ENCODE assay signal across 20 cellular contexts in the genomic region with DNA sequence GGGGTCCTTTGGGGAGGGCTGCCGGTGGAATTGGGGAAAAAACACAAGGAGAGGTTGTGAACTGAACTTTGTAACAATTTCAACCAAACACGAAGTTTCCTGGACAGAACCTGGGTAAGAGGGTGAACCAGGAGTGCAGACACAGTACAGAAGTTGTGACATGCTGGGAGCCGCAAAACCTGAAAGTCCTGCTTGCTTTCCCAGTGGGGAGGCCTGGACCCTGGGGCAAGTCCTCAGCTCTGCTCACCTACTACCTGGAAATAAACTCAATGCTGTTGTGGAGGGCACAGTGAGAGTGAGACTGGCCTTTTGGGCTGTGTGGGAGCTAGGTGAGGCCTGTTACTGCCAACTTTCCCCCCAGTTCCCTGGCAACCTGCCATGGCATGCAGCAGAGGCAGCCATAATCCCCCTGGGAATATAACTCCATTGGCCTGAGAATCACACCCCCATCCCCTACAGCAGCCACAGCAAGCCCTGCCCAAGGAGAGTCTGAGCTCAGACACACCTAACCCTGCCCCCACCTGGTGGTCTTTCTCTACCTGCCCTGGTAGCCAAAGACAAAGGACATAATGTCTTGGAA.
"Had no signal": no experiment of that assay in that cellular context is flagged by ENCODE, and none has a peak within 500 bp of the region (broad histone marks: within the 10 kb centered on the region; RNA-seq: fewer than 3 reads in every experiment).

No MANE protein-coding gene starts in this region.

- H3K27ac ChIP-seq: dorsolateral prefrontal cortex, tibial artery, vagina had no signal

- H3K27me3 ChIP-seq: tibial artery, vagina had no signal

- H3K4me1 ChIP-seq: tibial artery, vagina had no signal

- H3K27ac Mint-ChIP-seq: activated CD8-positive, alpha-beta T cell treated with anti-CD3 and anti-CD28 coated beads for 36 hours; activated naive CD8-positive, alpha-beta T cell treated with anti-CD3 and anti-CD28 coated beads for 36 hours; activated T-helper 17 cell treated with anti-CD3 and anti-CD28 coated beads, Interleukin-2, amount 50 U/mL, for 72 hours; progenitor cell of endocrine pancreas had no signal

- H3K4me1 Mint-ChIP-seq: activated naive CD8-positive, alpha-beta T cell treated with anti-CD3 and anti-CD28 coated beads for 36 hours; activated T-helper 17 cell treated with anti-CD3 and anti-CD28 coated beads, Interleukin-2, amount 50 U/mL, for 72 hours had no signal

- H3K4me3 ChIP-seq: dorsolateral prefrontal cortex, tibial artery, vagina had no signal

- H3K27me3 Mint-ChIP-seq: activated naive CD8-positive, alpha-beta T cell treated with anti-CD3 and anti-CD28 coated beads for 36 hours; progenitor cell of endocrine pancreas had no signal

- DNase-seq: activated CD4-positive, alpha-beta T cell treated with anti-CD3 and anti-CD28 coated beads for 48 hours; activated CD4-positive, CD25-positive, alpha-beta regulatory T cell; activated CD8-positive, alpha-beta T cell treated with anti-CD3 and anti-CD28 coated beads for 36 hours; activated naive CD4-positive, alpha-beta T cell; activated naive CD8-positive, alpha-beta T cell treated with anti-CD3 and anti-CD28 coated beads for 36 hours; activated T-cell treated with anti-CD3 and anti-CD28 coated beads, Interleukin-2, amount 50 U/mL, for 1 hour; amniotic stem cell; caudate nucleus; dorsolateral prefrontal cortex; foreskin melanocyte; glutamatergic neuron; hippocampal formation; stimulated activated CD4-positive, alpha-beta T cell treated with anti-CD3 and anti-CD28 coated beads, Interleukin-2, amount 100 ng/mL, for 24 hours; stimulated activated naive CD4-positive, alpha-beta T cell treated with Interleukin-2 at 50 U/mL for 16 hours; T-helper 9 cell; tibial artery had no signal

- H3K36me3 ChIP-seq: tibial artery, vagina had no signal

- ATAC-seq: activated CD8-positive, alpha-beta T cell treated with anti-CD3 and anti-CD28 coated beads for 36 hours; activated T-helper 17 cell treated with anti-CD3 and anti-CD28 coated beads, Interleukin-2, amount 50 U/mL, for 72 hours; left lobe of liver had no signal

- H3K4me3 Mint-ChIP-seq: activated CD8-positive, alpha-beta T cell treated with anti-CD3 and anti-CD28 coated beads for 36 hours; activated naive CD8-positive, alpha-beta T cell treated with anti-CD3 and anti-CD28 coated beads for 36 hours; activated T-helper 17 cell treated with anti-CD3 and anti-CD28 coated beads, Interleukin-2, amount 50 U/mL, for 72 hours had no signal

- H3K9me3 ChIP-seq: vagina had no signal
